20 cellular contexts compared by ENCODE assay signal in the genomic region with DNA sequence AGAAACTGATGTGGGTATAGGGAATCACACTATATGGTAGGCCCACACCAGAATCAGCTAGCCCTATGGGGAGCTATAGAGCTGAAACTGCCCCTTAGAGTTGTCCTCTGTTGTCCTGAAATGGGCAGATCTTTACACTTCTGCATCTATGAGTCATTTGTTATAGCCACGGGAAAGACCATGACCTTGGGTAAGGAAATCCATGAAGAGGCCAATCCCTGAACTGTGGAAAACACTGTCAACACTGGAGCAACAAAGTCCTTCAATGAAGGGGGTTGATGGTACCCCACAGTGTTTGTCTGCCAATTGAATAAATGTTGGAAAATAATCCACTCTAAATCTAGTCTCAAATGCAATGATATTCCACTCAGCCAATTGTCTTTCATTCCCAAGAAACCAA. TPM values are rescaled to one million over a fixed set of nuclear protein-coding genes. Genes with fewer than 3 reads are reported as not detected.
DNase-seq lines count a peak whose midpoint lies in the region; TF ChIP-seq lines count a peak whose summit lies in the region.
"Had no signal": no experiment of that assay in that cellular context is flagged by ENCODE, and none has a peak within 500 bp of the region (broad histone marks: within the 10 kb centered on the region; RNA-seq: fewer than 3 reads in every experiment).

No MANE protein-coding gene starts in this region.

- no peaks in the 10 kb centered on the region for H3K9me2 ChIP-seq in GM23248 (ENCODE audit: insufficient read depth)

- whole genome bisulfite sequencing in GM23248 (ENCODE audit: low coverage in 1 of 2, low lambda C conversion rate in 2 of 2, missing lambda C conversion rate in 2 of 2), 2 experiments, result 8 to 19% methylated on average over 1 of the region's 1 CpG

- no peaks in the 10 kb centered on the region for H3K36me3 ChIP-seq in GM23248 (ENCODE audit: low read depth)
- no peaks in the 10 kb centered on the region for H3K36me3 ChIP-seq in Peyer's patch
- no peaks in the 10 kb centered on the region for H3K36me3 ChIP-seq in neural progenitor cell
- H3K36me3 ChIP-seq: BE2C, SJSA1 had no signal

- H3K4me3 ChIP-seq in GM23248 (no peak overlapping the region), foreskin fibroblast (ENCODE audit: low read depth in 1 of 2, low read length in 2 of 2) (no peak overlapping the region), Peyer's patch (no peak overlapping the region), neural progenitor cell (no peak overlapping the region)
- H3K4me3 ChIP-seq: SJSA1 had no signal

- H3K79me2 ChIP-seq in GM23248 (ENCODE audit: insufficient read depth) (no peaks in the 10 kb centered on the region), neural progenitor cell (ENCODE audit: low read depth) (no peaks in the 10 kb centered on the region)

- no peaks in the 10 kb centered on the region for H4K20me1 ChIP-seq in GM23248 (ENCODE audit: insufficient read depth)
- H4K20me1 ChIP-seq in neural progenitor cell (ENCODE audit: low read depth), result no peaks in the 10 kb centered on the region

- H3K36me3 Mint-ChIP-seq in neural progenitor cell, result no peaks in the 10 kb centered on the region

- peaks cover 4% of the 10 kb centered on the region for H3K27me3 Mint-ChIP-seq in neural progenitor cell (ENCODE audit: insufficient read depth, low read depth)

- H3K4me2 ChIP-seq in GM23248 (ENCODE audit: unreplicated experiment) (no peak overlapping the region), neural progenitor cell (no peak overlapping the region)

- H3F3A ChIP-seq in GM23248 (ENCODE audit: insufficient read depth) (no peaks in the 10 kb centered on the region), neural progenitor cell (ENCODE audit: low read depth) (peaks cover 4% of the 10 kb centered on the region)

- H3K27me3 ChIP-seq in GM23248 (replicated peaks; ENCODE audit: insufficient read depth) (no peaks in the 10 kb centered on the region), Peyer's patch (no peaks in the 10 kb centered on the region), neural progenitor cell (no peaks in the 10 kb centered on the region)
- H3K27me3 ChIP-seq: BE2C, SJSA1 had no signal

- TF ChIP-seq CTCF in foreskin fibroblast (IDR thresholded peaks at IDR 0.05; ENCODE audit: low read depth, low read length) (no peak), Peyer's patch (IDR thresholded peaks at IDR 0.05) (no peak), neural progenitor cell (IDR thresholded peaks at IDR 0.05) (no peak)

- H3K9ac ChIP-seq in GM23248 (no peak overlapping the region), neural progenitor cell (no peak overlapping the region)

- H3K27ac ChIP-seq in GM23248 (no peak overlapping the region), Peyer's patch (no peak overlapping the region), neural progenitor cell (no peak overlapping the region)
- H3K27ac ChIP-seq: SJSA1 had no signal

- in situ Hi-C loops in GM23248 (cut with MboI), result loop anchor here (10.0 kb wide), 2 partner anchors 335 to 395 kb away; a partner anchor contains a TSS

- no peaks in the 10 kb centered on the region for H3K4me1 ChIP-seq in GM23248 (ENCODE audit: insufficient read depth)
- no peaks in the 10 kb centered on the region for H3K4me1 ChIP-seq in Peyer's patch
- H3K4me1 ChIP-seq in neural progenitor cell, result no peaks in the 10 kb centered on the region
- H3K4me1 ChIP-seq: BE2C, SJSA1 had no signal

- no peaks in the 10 kb centered on the region for H3K9me3 Mint-ChIP-seq in neural progenitor cell

- DNase-seq in GM23248 (peak; percentile 14), RPMI7951 (ENCODE audit: low read depth) (peak; percentile 20), foreskin fibroblast (peak; percentile 14 to 54), Kasumi-1 (lab: John Stamatoyannopoulos, UW) (no peak), Peyer's patch (no peak), neural progenitor cell (ENCODE audit: low spot score) (no peak)
- no peak for DNase-seq in activated CD4-positive, CD25-positive, alpha-beta regulatory T cell treated with anti-CD3 and anti-CD28 coated beads, Interleukin-2, amount 50 U/mL, for 72 hours
- DNase-seq: BE2C, DMS79, KBM-7, MV-4-11, NCI-H1105 treated with DMSO at 0.1 percent for 48 hours, NCI-H2029 treated with DMSO at 0.1 percent for 48 hours, NCI-H2171 treated with DMSO at 0.1 percent for 48 hours, NCI-H524 treated with DMSO at 0.1 percent for 48 hours, NCI-H82 had no signal

- no peaks in the 10 kb centered on the region for H3K9me3 ChIP-seq in GM23248 (ENCODE audit: low read depth)
- H3K9me3 ChIP-seq in Peyer's patch, result no peaks in the 10 kb centered on the region
- no peaks in the 10 kb centered on the region for H3K9me3 ChIP-seq in neural progenitor cell (ENCODE audit: low read depth)
- H3K9me3 ChIP-seq: BE2C, SJSA1 had no signal

- H3K4me1 Mint-ChIP-seq in neural progenitor cell, result no peaks in the 10 kb centered on the region

- TF ChIP-seq POLR2A in Peyer's patch (IDR thresholded peaks at IDR 0.05), result no peak

- H3K4me3 Mint-ChIP-seq in neural progenitor cell, result no peak overlapping the region

- H3K27ac Mint-ChIP-seq in neural progenitor cell, result no peak overlapping the region

- H2AFZ ChIP-seq in GM23248, result no peak overlapping the region
- H2AFZ ChIP-seq in neural progenitor cell (replicated peaks), result no peak overlapping the region

RNA-seq across cellular contexts. Expression of a gene that starts 5.2 kb away (rescaled TPM):
- 0.38 TPM in 1 of 2 replicates, not detected in the other for total RNA-seq in GM23248 (2014; rRNA removed; shearing (Covaris generic))
- polyA plus RNA-seq in GM23248 (2016; fragmentation: Nextera tagmentation; extraction: Ambion mirVana), result not detected in 2 replicates
- 0.48 TPM in 1 of 2 replicates, not detected in the other for total RNA-seq in RPMI7951 (2014; rRNA removed; shearing (Covaris generic))
- total RNA-seq in Peyer's patch (1 to 10 TPM in 1 of 4 donors, under 1 TPM in 1, not detected in 2; 0.88 to 1.3 TPM), neural progenitor cell (ENCODE audit: low replicate concordance) (not detected in 2 replicates)
- total RNA-seq: A673, G401, H1, SJSA1 had no signal

RNA-seq across cellular contexts. Expression of a gene that starts 10.7 kb away (rescaled TPM):
- 20.1 and 34.3 TPM in 2 replicates for total RNA-seq in GM23248 (2014; rRNA removed; shearing (Covaris generic))
- polyA plus RNA-seq in GM23248 (2016; fragmentation: Nextera tagmentation; extraction: Ambion mirVana), result 20.3 and 22.3 TPM in 2 replicates
- 51.8 and 59.2 TPM in 2 replicates for total RNA-seq in RPMI7951 (2014; rRNA removed; shearing (Covaris generic))
- 10 to 100 TPM; 27.9 to 43.7 (median 33.5) TPM for total RNA-seq in Peyer's patch
- 30.9 and 32.9 TPM in 2 replicates for total RNA-seq in neural progenitor cell (ENCODE audit: low replicate concordance)

Comparison
In these comparisons a context has a peak if more than half of its experiments do, and no peak if none do; other contexts are left out.
1. DNase-seq: peak in GM23248 (single experiment), RPMI7951 (single experiment) and foreskin fibroblast (2 of 2); none in activated CD4-positive, CD25-positive, alpha-beta regulatory T cell treated with anti-CD3 and anti-CD28 coated beads, Interleukin-2, amount 50 U/mL, for 72 hours (single experiment), Kasumi-1 (0 of 2), Peyer's patch (0 of 3) and neural progenitor cell (single experiment).